10 cellular contexts compared by ENCODE assay signal in genomic region chr3:133938770-133939495, GRCh38. TPM values are rescaled to one million over a fixed set of nuclear protein-coding genes. Genes with fewer than 3 reads are reported as not detected.
DNase-seq lines count a peak whose midpoint lies in the region; ATAC-seq and TF ChIP-seq lines count a peak whose summit lies in the region.
"Had no signal": no experiment of that assay in that cellular context is flagged by ENCODE, and none has a peak within 500 bp of the region (broad histone marks: within the 10 kb centered on the region; RNA-seq: fewer than 3 reads in every experiment).

No MANE protein-coding gene starts in this region.

- H3K4me3 Mint-ChIP-seq in Calu3 (ENCODE audit: low read depth, unreplicated experiment) (no peak overlapping the region), neural progenitor cell (no peak overlapping the region)

- no peaks in the 10 kb centered on the region for H3K4me1 ChIP-seq in neural progenitor cell

- no peak for TF ChIP-seq CTCF in Calu3 (IDR thresholded peaks at IDR 0.05; ENCODE audit: unreplicated experiment)
- peak; percentile 65 for TF ChIP-seq CTCF in choroid plexus epithelial cell (conservative IDR thresholded peaks at IDR 0.05; ENCODE audit: low read depth, low read length)
- TF ChIP-seq CTCF in neural progenitor cell (IDR thresholded peaks at IDR 0.05): peak; percentile 28

- H3K27ac ChIP-seq in neural progenitor cell: no peak overlapping the region
- H3K27ac ChIP-seq: parathyroid adenoma had no signal

- H3K27ac Mint-ChIP-seq in Calu3 (ENCODE audit: unreplicated experiment) (no peak overlapping the region), neural progenitor cell (peak overlapping the region; percentile 63)

- CTCF ChIA-PET in Calu3 (lab: Charles Lee): interaction anchor here (1.2 to 1.4 kb wide), 3 partner anchors 11 to 273 kb away, joined by 3 to 5 read pairs (median 5); no protein-coding TSS in a partner anchor

- H3K9me3 ChIP-seq in neural progenitor cell (ENCODE audit: low read depth): no peaks in the 10 kb centered on the region
- H3K9me3 ChIP-seq: thoracic aorta had no signal

- no peak overlapping the region for H3K4me2 ChIP-seq in neural progenitor cell

- H3K4me3 ChIP-seq in choroid plexus epithelial cell (ENCODE audit: low read depth, low read length): no peak overlapping the region
- no peak overlapping the region for H3K4me3 ChIP-seq in neural progenitor cell
- H3K4me3 ChIP-seq: thoracic aorta had no signal

- no peaks in the 10 kb centered on the region for H3K79me2 ChIP-seq in neural progenitor cell (ENCODE audit: low read depth)
- H3K79me2 ChIP-seq: parathyroid adenoma had no signal

- H3F3A ChIP-seq in neural progenitor cell (ENCODE audit: low read depth): no peaks in the 10 kb centered on the region

- ATAC-seq in HG02571 (IDR thresholded peaks at IDR 0.05; ENCODE audit: unreplicated experiment) (no peak), HG03432 (IDR thresholded peaks at IDR 0.05; ENCODE audit: unreplicated experiment) (no peak)

- H3K4me1 Mint-ChIP-seq in Calu3 (ENCODE audit: low read depth, unreplicated experiment) (peaks cover 35% of the 10 kb centered on the region), neural progenitor cell (peaks cover 6% of the 10 kb centered on the region)

- peak; percentile 6 for DNase-seq in Calu3
- peak; percentile 51 for DNase-seq in M059J (ENCODE audit: low read depth)
- DNase-seq in choroid plexus epithelial cell (ENCODE audit: low read depth): peak; percentile 66
- no peak for DNase-seq in neural progenitor cell (ENCODE audit: low spot score)
- DNase-seq in NCI-H2107 treated with DMSO at 0.1 percent for 48 hours (lab: John Stamatoyannopoulos, UW; ENCODE audit: unreplicated experiment): no peak
- DNase-seq in C1 segment of cervical spinal cord (lab: John Stamatoyannopoulos, UW): no peak

- BruUV-seq in Calu3 (replicated peaks; lab: Mats Ljungman, UMichigan): no TSS peak

- H3K36me3 Mint-ChIP-seq in Calu3 (ENCODE audit: insufficient read depth, unreplicated experiment): no peaks in the 10 kb centered on the region
- H3K36me3 Mint-ChIP-seq in neural progenitor cell: no peaks in the 10 kb centered on the region

- intact Hi-C loops in Calu3 (cut with micrococcal nuclease; ENCODE audit: unreplicated experiment): no loop called here

- H3K9me3 Mint-ChIP-seq in Calu3 (ENCODE audit: low read depth, unreplicated experiment) (no peaks in the 10 kb centered on the region), neural progenitor cell (no peaks in the 10 kb centered on the region)

- no peaks in the 10 kb centered on the region for H4K20me1 ChIP-seq in neural progenitor cell (ENCODE audit: low read depth)

- no peak overlapping the region for H3K9ac ChIP-seq in neural progenitor cell
- H3K9ac ChIP-seq: parathyroid adenoma had no signal

- no peaks in the 10 kb centered on the region for H3K27me3 ChIP-seq in neural progenitor cell

- peaks cover 93% of the 10 kb centered on the region for H3K27me3 Mint-ChIP-seq in Calu3 (ENCODE audit: unreplicated experiment)
- H3K27me3 Mint-ChIP-seq in neural progenitor cell (ENCODE audit: insufficient read depth, low read depth): peaks cover 6% of the 10 kb centered on the region

- H2AFZ ChIP-seq in neural progenitor cell (replicated peaks): no peak overlapping the region
- H2AFZ ChIP-seq: parathyroid adenoma had no signal

- H3K36me3 ChIP-seq in neural progenitor cell: no peaks in the 10 kb centered on the region
- H3K36me3 ChIP-seq: thoracic aorta had no signal

RNA-seq across cellular contexts. Expression of gene RAB6B, which starts 43.3 kb away (rescaled TPM):
- 0.85 and 4.7 TPM in 2 replicates for total RNA-seq in Calu3 (2022)
- 0.25 and 0.62 TPM in 2 replicates for total RNA-seq in M059J (2014; rRNA removed; shearing (Covaris generic))
- total RNA-seq in neural progenitor cell (ENCODE audit: low replicate concordance): 7.7 and 10.1 TPM in 2 replicates

Comparison
In these comparisons a context has a peak if more than half of its experiments do, and no peak if none do; other contexts are left out.
1. DNase-seq: peak in Calu3 (single experiment), M059J (single experiment) and choroid plexus epithelial cell (single experiment); none in neural progenitor cell (single experiment), NCI-H2107 treated with DMSO at 0.1 percent for 48 hours (single experiment) and C1 segment of cervical spinal cord (0 of 14).